In genomic region chr6:88276331-88276730, GRCh38 we compare ENCODE assay signal across 7 cellular contexts.
"Had no signal": no experiment of that assay in that cellular context is flagged by ENCODE, and none has a peak within 500 bp of the region (broad histone marks: within the 10 kb centered on the region; RNA-seq: fewer than 3 reads in every experiment).

No MANE protein-coding gene starts in this region.

- ATAC-seq: GM23338, HepG2 had no signal

- H3K36me3 Mint-ChIP-seq: IgD-negative memory B cell had no signal

- DNase-seq: H9, HCEC 1CT, KBM-7 had no signal

- H2AFZ ChIP-seq: GM23338 had no signal

- H3K27ac ChIP-seq: HL-60 had no signal

- H3K4me3 Mint-ChIP-seq: GM23338, H9, IgD-negative memory B cell had no signal

- H3K4me1 Mint-ChIP-seq: GM23338, H9 had no signal

- H3K4me3 ChIP-seq: GM23338 had no signal

- H3K9me3 Mint-ChIP-seq: GM23338 had no signal

- H3K27ac Mint-ChIP-seq: GM23338, H9 had no signal

- H3K4me2 ChIP-seq: GM23338 had no signal
